Comparison of ENCODE assay signal across 8 cellular contexts in genomic region chr3:171770689-171771620, GRCh38. TPM values are rescaled to one million over a fixed set of nuclear protein-coding genes. Genes with fewer than 3 reads are reported as not detected.
DNase-seq lines count a peak whose midpoint lies in the region; ATAC-seq and TF ChIP-seq lines count a peak whose summit lies in the region.

No MANE protein-coding gene starts in this region.

- H3K27ac ChIP-seq in fibroblast of lung (ENCODE audit: insufficient read depth, low read length) = peak overlapping the region; percentile 26

- H3K4me2 ChIP-seq in fibroblast of lung (ENCODE audit: extremely low read depth, insufficient read depth, low read length) = peak overlapping the region; percentile 49

- TF ChIP-seq CTCF in fibroblast of lung (conservative IDR thresholded peaks at IDR 0.05 in 1 of 2, IDR thresholded peaks at IDR 0.05 in 1 of 2; ENCODE audit: low read depth in 1 of 2, low read length in 2 of 2) (no peak), nephron progenitor cell (IDR thresholded peaks at IDR 0.05) (no peak)

- ATAC-seq in HG03460 (IDR thresholded peaks at IDR 0.05; ENCODE audit: unreplicated experiment) = peak; percentile 72

- no peaks in the 10 kb centered on the region for H3K9me3 Mint-ChIP-seq in nephron progenitor cell

- DNase-seq in ELF-1 (ENCODE audit: low read depth, low spot score) (peak; percentile 38), RPMI8226 (peak; percentile 29), fibroblast of lung (ENCODE audit: low read depth in 2 of 2) (peak; percentile 87 to 92), nephron progenitor cell (peak; percentile 20), ureter (ENCODE audit: low spot score) (no peak), occipital lobe (lab: John Stamatoyannopoulos, UW) (no peak), NCI-H1417 treated with DMSO at 0.1 percent for 48 hours (lab: John Stamatoyannopoulos, UW) (no peak)

- H3K27me3 Mint-ChIP-seq in nephron progenitor cell (ENCODE audit: low read depth, poor library complexity) = peaks cover 5% of the 10 kb centered on the region

- H2AFZ ChIP-seq in fibroblast of lung (ENCODE audit: low read length) = peak overlapping the region; percentile 71

- H3K79me2 ChIP-seq in fibroblast of lung (ENCODE audit: control insufficient read depth, insufficient read depth, low read length) = no peaks in the 10 kb centered on the region

- no peak overlapping the region for H3K9ac ChIP-seq in fibroblast of lung (ENCODE audit: insufficient read depth, low read length)

- no peaks in the 10 kb centered on the region for H3K9me3 ChIP-seq in fibroblast of lung (ENCODE audit: control insufficient read depth, insufficient read depth, low read depth, low read length)

- peak overlapping the region; percentile 11 to 79 (median 52) for H3K4me3 ChIP-seq in fibroblast of lung (replicated peaks in 1 of 4; ENCODE audit: control extremely low read depth in 1 of 4, insufficient read depth in 1 of 4, low read depth in 3 of 4, low read length in 4 of 4)

- H3K4me3 Mint-ChIP-seq in nephron progenitor cell = peak overlapping the region; percentile 75

- H3K36me3 Mint-ChIP-seq in nephron progenitor cell (ENCODE audit: low read depth) = no peaks in the 10 kb centered on the region

- H3K27me3 ChIP-seq in fibroblast of lung (ENCODE audit: control insufficient read depth, insufficient read depth, low read length) = no peaks in the 10 kb centered on the region

- no peak overlapping the region for H3K27ac Mint-ChIP-seq in nephron progenitor cell

- H3K4me1 ChIP-seq in fibroblast of lung (ENCODE audit: control insufficient read depth, extremely low read depth, insufficient read depth, low read length) = no peaks in the 10 kb centered on the region

- no peaks in the 10 kb centered on the region for H3K36me3 ChIP-seq in fibroblast of lung (ENCODE audit: control insufficient read depth, insufficient read depth, low read length)

- H3K4me1 Mint-ChIP-seq in nephron progenitor cell = peaks cover 24% of the 10 kb centered on the region

- H4K20me1 ChIP-seq in fibroblast of lung (ENCODE audit: control insufficient read depth, extremely low read depth, insufficient read depth, low read length) = no peaks in the 10 kb centered on the region

RNA-seq across cellular contexts. Expression of gene PLD1, which starts 39.3 kb away (rescaled TPM):
- 8.2 and 18.8 TPM in 2 replicates for total RNA-seq in fibroblast of lung
- 3.3 and 10.8 TPM in 2 replicates for polyA plus RNA-seq in fibroblast of lung
- 2.6 and 7.9 TPM in 2 replicates for polyA plus RNA-seq in fibroblast of lung (2012)
- polyA minus RNA-seq in fibroblast of lung (ENCODE audit: low replicate concordance) = 3.8 and 6.7 TPM in 2 replicates
- total RNA-seq in ureter = 43.7 TPM
- total RNA-seq in occipital lobe = 6.6 TPM

Comparison
In these comparisons a context has a peak if more than half of its experiments do, and no peak if none do; other contexts are left out.
1. DNase-seq: peak in ELF-1 (single experiment), RPMI8226 (single experiment), fibroblast of lung (2 of 2) and nephron progenitor cell (single experiment); none in ureter (single experiment), occipital lobe (single experiment) and NCI-H1417 treated with DMSO at 0.1 percent for 48 hours (single experiment).